In the genomic region with DNA sequence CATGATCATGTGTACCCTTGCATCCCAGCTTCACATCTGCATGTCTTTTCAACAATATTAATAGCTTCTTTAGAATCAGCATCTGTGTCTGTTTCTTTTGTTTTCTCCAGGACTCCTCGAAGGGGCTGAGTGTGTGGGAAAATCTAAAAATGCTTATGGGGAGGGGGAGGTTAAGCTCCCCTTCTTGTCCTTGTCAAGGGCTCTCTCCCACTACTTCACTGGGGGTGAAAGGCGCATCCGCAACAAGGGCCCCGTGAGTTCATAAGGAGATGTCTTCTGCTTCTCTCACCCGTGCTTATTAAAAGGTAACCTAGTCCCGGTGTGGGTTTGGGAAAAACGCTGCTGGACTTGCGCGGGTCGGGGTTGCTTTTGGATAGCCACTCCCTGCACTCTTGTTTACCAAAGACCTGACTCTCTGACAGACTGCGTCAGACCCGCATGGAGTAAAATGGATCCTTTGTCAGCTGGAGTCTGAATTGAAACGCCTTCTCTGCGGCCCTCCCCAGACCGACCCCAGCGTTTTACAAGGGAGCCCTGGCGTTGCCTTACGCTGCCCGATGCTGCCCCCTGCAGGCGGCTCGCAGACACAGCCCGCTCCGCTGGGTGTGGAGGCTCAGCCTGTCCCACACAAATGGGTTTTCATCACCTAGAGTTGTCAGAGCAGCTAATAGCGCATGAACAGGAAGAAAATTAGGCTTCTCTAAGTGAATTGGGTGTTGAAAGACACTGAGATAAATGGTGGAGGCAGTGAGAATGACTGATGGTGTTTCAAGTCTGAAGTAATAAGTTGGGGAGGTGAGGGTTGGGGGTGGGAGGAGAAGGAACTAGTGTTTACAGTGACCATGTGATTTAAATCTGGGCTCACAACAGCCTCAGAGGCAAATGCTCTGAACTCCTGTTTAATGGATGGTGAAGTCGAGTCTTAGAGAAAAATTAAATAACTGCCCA, we compare ENCODE assay signal across 1 cellular context.
TF ChIP-seq lines count a peak whose summit lies in the region.

No MANE protein-coding gene starts in this region.

TF ChIP-seq in H1, 55 proteins besides CTCF, POLR2A, EP300 and RAD21 (continued from another document):
- TF ChIP-seq GTF2F1 (IDR thresholded peaks at IDR 0.05; ENCODE audit: borderline replicate concordance, low read depth, low read length): 0 out of 2 replicates have a peak, but pooled peaks have one; percentile 22
- TF ChIP-seq MAFK (IDR thresholded peaks at IDR 0.05; ENCODE audit: low read depth, low read length): no peak
- no peak for TF ChIP-seq SUZ12 (IDR thresholded peaks at IDR 0.05; ENCODE audit: low read length)
